In the genomic region with DNA sequence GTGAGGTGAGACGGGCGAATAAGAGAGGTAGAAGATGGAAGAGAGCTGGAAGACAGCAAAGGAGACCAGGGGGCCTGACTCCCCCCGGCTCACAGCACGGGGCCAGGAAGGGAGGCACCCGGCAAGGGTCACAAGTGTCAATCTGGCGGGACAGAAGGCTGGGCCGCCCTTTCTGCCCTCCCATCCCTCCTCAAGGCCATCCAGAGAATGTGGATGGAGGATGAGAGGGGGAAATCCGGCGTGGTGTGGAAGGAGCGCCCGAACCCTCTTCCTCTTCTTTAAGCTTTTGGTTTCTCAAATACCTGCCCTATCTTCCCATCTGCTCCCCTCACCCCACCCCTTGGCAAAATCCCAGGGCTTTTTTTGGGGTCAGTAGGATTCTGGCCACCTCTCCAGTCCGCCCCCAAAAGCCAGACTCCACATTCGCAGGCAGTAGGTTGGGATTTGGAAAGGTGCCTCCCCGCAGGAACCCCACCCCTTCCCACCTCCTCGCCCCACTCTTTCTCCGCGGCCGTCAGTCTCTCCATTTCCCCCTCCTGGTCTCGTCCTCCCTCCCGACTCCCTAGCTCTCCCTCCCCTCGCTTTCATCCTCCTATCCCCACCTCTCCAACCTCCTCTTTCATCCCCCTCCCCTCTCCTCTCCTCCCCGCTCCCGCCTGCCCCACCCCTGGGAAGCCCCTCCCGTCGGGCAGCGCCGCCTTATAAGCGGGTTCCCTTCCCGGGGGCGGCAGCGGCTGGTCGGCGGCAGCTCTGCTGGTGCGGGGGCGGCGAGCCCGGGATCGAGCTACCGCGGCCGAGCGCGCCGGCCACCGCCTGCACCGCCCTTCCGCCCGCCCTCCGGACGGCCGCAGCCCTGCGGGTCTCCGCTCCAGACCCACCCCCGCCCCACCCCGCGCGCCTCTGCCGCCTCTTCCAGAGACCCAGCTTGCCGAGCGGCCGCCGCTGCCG, we compare ENCODE assay signal across 7 cellular contexts. TPM values are rescaled to one million over a fixed set of nuclear protein-coding genes. Genes with fewer than 3 reads are reported as not detected.
A peak's percentile ranks its signal among the peaks of the same experiment; 100 is the strongest.
DNase-seq lines count a peak whose midpoint lies in the region; FAIRE-seq and TF ChIP-seq lines count a peak whose summit lies in the region.

Gene PTMS, plus strand, starts transcription at position 730 of the 948 bp plus-strand sequence. CDS start 343 bp downstream, outside the sequence.

- no peak within 1 kb of the TSS for H2AK5ac ChIP-seq in H9 (ENCODE audit: insufficient read length, low read length)

- peaks cover 3% of the 10 kb centered on the region for H3K27me3 Mint-ChIP-seq in H9 (ENCODE audit: low read depth)

- no peak within 1 kb of the TSS for H2BK15ac ChIP-seq in H9 (ENCODE audit: low read depth, low read length)

- H3K4me1 ChIP-seq in H9 (ENCODE audit: insufficient read depth, low read length) (peaks cover 15% of the 10 kb centered on the region), endothelial cell of umbilical vein (ENCODE audit: control insufficient read depth, extremely low read depth, insufficient read depth, low read length) (peaks cover 38% of the 10 kb centered on the region), thymus (ENCODE audit: control insufficient read depth, insufficient read depth, low read length) (peaks cover 28% of the 10 kb centered on the region)

- peaks cover 48 to 69% of the 10 kb centered on the region in 2 experiments for H3K4me1 Mint-ChIP-seq in H9

- WGBS in H9 (ENCODE audit: extremely low coverage, insufficient read length, low lambda C conversion rate), result no CpG with 5 or more reads among the region's 63 CpGs
- WGBS in thymus, result 3% methylated on average over 63 of the region's 63 CpGs

- H3K4me3 ChIP-seq in endothelial cell of umbilical vein (replicated peaks in 1 of 3; ENCODE audit: insufficient read depth in 1 of 3, low read depth in 1 of 3, low read length in 3 of 3), result peak within 1 kb of the TSS; percentile 70 to 91 (median 89)
- peak within 1 kb of the TSS; percentile 82 for H3K4me3 ChIP-seq in thymus (ENCODE audit: low read length)

- no peak within 1 kb of the TSS for H3K23ac ChIP-seq in H9 (ENCODE audit: insufficient read length, low read depth, low read length)

- H2AFZ ChIP-seq in H9 (ENCODE audit: low read length), result no peak within 1 kb of the TSS
- H2AFZ ChIP-seq in endothelial cell of umbilical vein (ENCODE audit: low read depth, low read length), result peak within 1 kb of the TSS; percentile 55

- no peak within 1 kb of the TSS for H2BK5ac ChIP-seq in H9 (ENCODE audit: insufficient read length, low read length)

- POLR2A ChIA-PET in endothelial cell of umbilical vein (lab: Charles Lee), result interaction anchor here (0.7 to 2.5 kb wide), 14 partner anchors 10 to 295 kb away, joined by 3 to 43 read pairs (median 4); partner anchors contain the start of genes C12orf57, COPS7A, GPR162 and MLF2

- intact Hi-C loops in endothelial cell of umbilical vein (cut with micrococcal nuclease), result loop anchor here (2.0 kb wide), 1 partner anchor 159 kb away; the partner anchor contains the start of gene CHD4

- H3K27ac ChIP-seq in H9 (ENCODE audit: insufficient read length, low read depth, low read length), result no peak within 1 kb of the TSS
- peak within 1 kb of the TSS; percentile 36 for H3K27ac ChIP-seq in endothelial cell of umbilical vein (ENCODE audit: insufficient read depth, low read depth, low read length)
- H3K27ac ChIP-seq in thymus (ENCODE audit: low read depth), result peak within 1 kb of the TSS; percentile 79

- H2BK20ac ChIP-seq in H9 (ENCODE audit: low read depth, low read length, poor library complexity, severe bottlenecking), result no peak within 1 kb of the TSS

- peak within 1 kb of the TSS; percentile 32 for H3K18ac ChIP-seq in H9 (ENCODE audit: insufficient read length, low read depth, low read length)

- H4K20me1 ChIP-seq in H9 (ENCODE audit: control insufficient read depth, insufficient read depth, insufficient read length), result no peaks in the 10 kb centered on the region
- H4K20me1 ChIP-seq in endothelial cell of umbilical vein (replicated peaks; ENCODE audit: control insufficient read depth, extremely low read depth, insufficient read depth, low read length), result no peaks in the 10 kb centered on the region

- no peak within 1 kb of the TSS for H2BK120ac ChIP-seq in H9 (ENCODE audit: low read depth, low read length, poor library complexity, severe bottlenecking)

- peak within 1 kb of the TSS; percentile 82 to 92 for H3K4me3 Mint-ChIP-seq in H9

- H3K9me3 Mint-ChIP-seq in H9, result no peaks in the 10 kb centered on the region

- H3K9me1 ChIP-seq in endothelial cell of umbilical vein (replicated peaks; ENCODE audit: control insufficient read depth, extremely low read depth, insufficient read depth, low read length), result no peaks in the 10 kb centered on the region

- H3K56ac ChIP-seq in H9 (ENCODE audit: insufficient read length, low read depth, low read length), result no peak within 1 kb of the TSS

- no peak within 1 kb of the TSS; the same call in 1 of the 2 replicates for H3K4ac ChIP-seq in H9 (ENCODE audit: low read depth, low read length)

- H3K36me3 ChIP-seq in endothelial cell of umbilical vein (ENCODE audit: control insufficient read depth in 2 of 2, extremely low read depth in 1 of 2, insufficient read depth in 2 of 2, low read length in 2 of 2), result peaks cover 0 to 15% of the 10 kb centered on the region in 2 experiments
- H3K36me3 ChIP-seq in thymus (ENCODE audit: control insufficient read depth, insufficient read depth), result no peaks in the 10 kb centered on the region

- H3T11ph ChIP-seq in H9 (ENCODE audit: low read length), result no peak within 1 kb of the TSS

- CTCF ChIA-PET in endothelial cell of umbilical vein (lab: Charles Lee), result interaction anchor here (0.7 to 8.4 kb wide), 22 partner anchors 8 to 172 kb away, joined by 3 to 234 read pairs (median 4); partner anchors contain the start of genes COPS7A, GPR162, MLF2 and USP5

- H3K79me1 ChIP-seq in H9 (ENCODE audit: insufficient read depth, low read depth, low read length, poor library complexity, severe bottlenecking), result no peaks in the 10 kb centered on the region

- H3K23me2 ChIP-seq in H9 (ENCODE audit: insufficient read length, low read depth, low read length, poor library complexity, severe bottlenecking), result peaks cover 27% of the 10 kb centered on the region

- in situ Hi-C loops in G401 (cut with HindIII; ENCODE audit: low sequenced_read_pairs), result no loop called here

- H3K4me2 ChIP-seq in H9 (ENCODE audit: insufficient read depth, insufficient read length, low read length), result peak within 1 kb of the TSS; percentile 87
- peak within 1 kb of the TSS; percentile 68 for H3K4me2 ChIP-seq in endothelial cell of umbilical vein (ENCODE audit: insufficient read depth, low read length)

- no peak within 1 kb of the TSS for H4K91ac ChIP-seq in H9 (ENCODE audit: insufficient read length, low read depth, low read length)

- peak; percentile 92 for FAIRE-seq in endothelial cell of umbilical vein (lab: Jason Lieb, UNC)

- H3K9ac ChIP-seq in H9 (ENCODE audit: extremely low read depth, insufficient read length, low read length), result peak within 1 kb of the TSS; percentile 68
- peak within 1 kb of the TSS; percentile 66 for H3K9ac ChIP-seq in endothelial cell of umbilical vein (replicated peaks; ENCODE audit: extremely low read depth, insufficient read depth, low read length)

- H3K36me3 Mint-ChIP-seq in H9 (ENCODE audit: insufficient read depth in 1 of 3, low read depth in 3 of 3), result peaks cover 17 to 22% (median 17%) of the 10 kb centered on the region in 3 experiments

- H3K79me2 ChIP-seq in H9 (ENCODE audit: insufficient read depth, low read length), result peaks cover 11% of the 10 kb centered on the region; the same call in 1 of the 2 replicates
- peaks cover 32% of the 10 kb centered on the region for H3K79me2 ChIP-seq in endothelial cell of umbilical vein (ENCODE audit: control insufficient read depth, insufficient read depth, low read length)

- peak within 1 kb of the TSS; percentile 74 for H3K14ac ChIP-seq in H9 (ENCODE audit: insufficient read depth, low read length)

- H4K5ac ChIP-seq in H9 (ENCODE audit: insufficient read length, low read depth, low read length), result no peak within 1 kb of the TSS

- no peaks in the 10 kb centered on the region for H3K9me3 ChIP-seq in H9 (ENCODE audit: control insufficient read depth, low read depth, low read length)
- H3K9me3 ChIP-seq in endothelial cell of umbilical vein (replicated peaks; ENCODE audit: control insufficient read depth, insufficient read depth, low read length), result no peaks in the 10 kb centered on the region
- no peaks in the 10 kb centered on the region for H3K9me3 ChIP-seq in thymus (ENCODE audit: control insufficient read depth)

- peak; percentile 97 for TF ChIP-seq POLR2A in endothelial cell of umbilical vein (IDR thresholded peaks at IDR 0.05; ENCODE audit: low read depth, low read length)

- no TSS peak for BruUV-seq in endothelial cell of umbilical vein (replicated peaks; lab: Mats Ljungman, UMichigan)

- peak within 1 kb of the TSS; percentile 24 for H2BK12ac ChIP-seq in H9 (ENCODE audit: insufficient read length, low read depth, low read length)

- no peak within 1 kb of the TSS for H4K8ac ChIP-seq in H9 (replicated peaks; ENCODE audit: insufficient read length, low read depth, low read length)

- H3K27me3 ChIP-seq in H9 (ENCODE audit: insufficient read depth, low read length) (no peaks in the 10 kb centered on the region), endothelial cell of umbilical vein (ENCODE audit: control insufficient read depth in 2 of 2, insufficient read depth in 2 of 2, low read length in 2 of 2) (no peaks in the 10 kb centered on the region), thymus (ENCODE audit: control insufficient read depth, insufficient read depth) (peaks cover 17% of the 10 kb centered on the region)

- dilution Hi-C loops in endothelial cell of umbilical vein (cut with MboI; ENCODE audit: extremely low pct_ligation_motif_present, low sequenced_read_pairs), result no loop called here

- DNase-seq in G401 (ENCODE audit: low spot score) (peak; percentile 97), H9 (peak; percentile 97), NCI-H1436 treated with DMSO at 0.1 percent for 48 hours (lab: John Stamatoyannopoulos, UW) (peak; percentile 68), T1000 (lab: John Stamatoyannopoulos, UW) (peak; percentile 59), endothelial cell of umbilical vein (ENCODE audit: low read depth, low spot score) (peak; percentile 81), mesenteric fat pad (ENCODE audit: low spot score) (peak; percentile 93)

- TF ChIP-seq CTCF in H9 (conservative IDR thresholded peaks at IDR 0.05) (no peak), endothelial cell of umbilical vein (IDR thresholded peaks at IDR 0.05; ENCODE audit: extremely low read depth in 1 of 2, insufficient read depth in 1 of 2, low read depth in 1 of 2, low read length in 2 of 2) (no peak)

- H3K27ac Mint-ChIP-seq in H9, result peak within 1 kb of the TSS; percentile 78 to 92 (median 89)

RNA-seq across cellular contexts. Expression of gene PTMS, which starts in this region (rescaled TPM):
- 259 and 267 TPM in 2 replicates for total RNA-seq in G401 (2014; rRNA removed; shearing (Covaris generic))
- total RNA-seq in H9 (2021), result 422 and 438 TPM in 2 replicates
- total RNA-seq in endothelial cell of umbilical vein, result 518 and 555 TPM in 2 replicates
- polyA plus RNA-seq in endothelial cell of umbilical vein, result 661 and 787 TPM in 2 replicates
- 356 and 357 TPM in 2 replicates for polyA plus RNA-seq in endothelial cell of umbilical vein (2011; cell fraction: cytosol; rRNA removed)
- 146 and 181 TPM in 2 replicates for polyA plus RNA-seq in endothelial cell of umbilical vein (2011; cell fraction: nucleus; rRNA removed)
- polyA plus RNA-seq in endothelial cell of umbilical vein (2012), result 327 and 655 TPM in 2 replicates
- polyA minus RNA-seq in endothelial cell of umbilical vein, result 264 and 340 TPM in 2 replicates
- polyA minus RNA-seq in endothelial cell of umbilical vein (2011; cell fraction: cytosol; rRNA and poly(A)+ RNA removed), result 73.9 TPM
- polyA minus RNA-seq in endothelial cell of umbilical vein (2011; cell fraction: nucleus; rRNA and poly(A)+ RNA removed), result 40.4 and 51.6 TPM in 2 replicates
- total RNA-seq in mesenteric fat pad, result 161 TPM
- polyA plus RNA-seq in thymus, result 186 TPM
